1 cellular context compared by ENCODE assay signal in genomic region chr7:54888067-54888735, GRCh38.
TF ChIP-seq lines count a peak whose summit lies in the region.

No MANE protein-coding gene starts in this region.

TF ChIP-seq in H1, 55 proteins besides CTCF, POLR2A, EP300 and RAD21 (continued from another document):
- TF ChIP-seq RNF2 (IDR thresholded peaks at IDR 0.05; ENCODE audit: borderline replicate concordance, low read depth, low read length, missing control alignments, poor library complexity, severe bottlenecking) (no peak), KDM4A (IDR thresholded peaks at IDR 0.05; ENCODE audit: low read depth, low read length, severe bottlenecking) (peak; percentile 38), BACH1 (IDR thresholded peaks at IDR 0.05; ENCODE audit: low read length) (no peak), USF2 (IDR thresholded peaks at IDR 0.05; ENCODE audit: low read length) (no peak), RBBP5 (IDR thresholded peaks at IDR 0.05; ENCODE audit: borderline replicate concordance, low read depth, low read length) (no peak), CEBPB (IDR thresholded peaks at IDR 0.05; ENCODE audit: low read depth, low read length) (no peak), SIRT6 (IDR thresholded peaks at IDR 0.05; ENCODE audit: low read length) (no peak), POU5F1 (IDR thresholded peaks at IDR 0.05; ENCODE audit: low read depth, low read length) (no peak), TCF12 (IDR thresholded peaks at IDR 0.05; ENCODE audit: low read depth, low read length) (no peak), CBX8 (IDR thresholded peaks at IDR 0.05; ENCODE audit: borderline replicate concordance, low read depth, low read length) (no peak), KDM5A (IDR thresholded peaks at IDR 0.05; ENCODE audit: low read length) (no peak), ASH2L (IDR thresholded peaks at IDR 0.05; ENCODE audit: low read length) (peak; percentile 53), MAFK (IDR thresholded peaks at IDR 0.05; ENCODE audit: low read depth, low read length) (no peak), ZNF274 (IDR thresholded peaks at IDR 0.05; ENCODE audit: borderline replicate concordance, extremely low read depth, low read length) (no peak), RFX5 (IDR thresholded peaks at IDR 0.05; ENCODE audit: borderline replicate concordance, low read depth, low read length) (no peak), TAF7 (optimal IDR thresholded peaks at IDR 0.05; ENCODE audit: borderline replicate concordance, low read depth, low read length) (no peak), JUND (IDR thresholded peaks at IDR 0.05; ENCODE audit: low read length) (no peak), HDAC6 (IDR thresholded peaks at IDR 0.05; ENCODE audit: low read depth, low read length) (no peak), CTBP2 (IDR thresholded peaks at IDR 0.05; ENCODE audit: borderline replicate concordance, insufficient read depth, insufficient read length, low read length) (no peak), SUZ12 (IDR thresholded peaks at IDR 0.05; ENCODE audit: low read length) (peak; percentile 36; the same call in 1 of the 2 replicates), CBX5 (IDR thresholded peaks at IDR 0.05; ENCODE audit: low read depth, low read length) (no peak)
